Comparison of ENCODE assay signal across 1 cellular context in genomic region chr17:65093930-65094329, GRCh38.
TF ChIP-seq lines count a peak whose summit lies in the region.

No MANE protein-coding gene starts in this region.

TF ChIP-seq in HepG2, 621 proteins besides CTCF, POLR2A, EP300 and RAD21:
- TF ChIP-seq IKZF1 (IDR thresholded peaks at IDR 0.05) (no peak), ZNF570 (CRISPR knock-in tag; IDR thresholded peaks at IDR 0.05; ENCODE audit: borderline replicate concordance) (no peak), ZBTB25 (CRISPR knock-in tag; IDR thresholded peaks at IDR 0.05) (no peak), KLF16 (CRISPR knock-in tag; IDR thresholded peaks at IDR 0.05) (no peak), ZNF143 (CRISPR knock-in tag; IDR thresholded peaks at IDR 0.05) (no peak), ZNF737 (CRISPR knock-in tag; IDR thresholded peaks at IDR 0.05; ENCODE audit: borderline replicate concordance) (no peak), SIN3B (IDR thresholded peaks at IDR 0.05; ENCODE audit: low read length) (no peak), LCORL (IDR thresholded peaks at IDR 0.05) (no peak), LCORL (CRISPR knock-in tag; IDR thresholded peaks at IDR 0.05) (no peak), GABPA (IDR thresholded peaks at IDR 0.05; ENCODE audit: low read depth, low read length) (no peak), GABPA (CRISPR knock-in tag; IDR thresholded peaks at IDR 0.05; ENCODE audit: low read depth) (no peak), EHMT2 (IDR thresholded peaks at IDR 0.05; ENCODE audit: borderline replicate concordance, low read depth, low read length) (no peak), CCAR2 (optimal IDR thresholded peaks at IDR 0.05; ENCODE audit: low read depth, low read length) (no peak), DZIP1 (CRISPR knock-in tag; IDR thresholded peaks at IDR 0.05) (no peak), RARA (CRISPR knock-in tag; IDR thresholded peaks at IDR 0.05) (no peak)
- TF ChIP-seq, protein P1, sequence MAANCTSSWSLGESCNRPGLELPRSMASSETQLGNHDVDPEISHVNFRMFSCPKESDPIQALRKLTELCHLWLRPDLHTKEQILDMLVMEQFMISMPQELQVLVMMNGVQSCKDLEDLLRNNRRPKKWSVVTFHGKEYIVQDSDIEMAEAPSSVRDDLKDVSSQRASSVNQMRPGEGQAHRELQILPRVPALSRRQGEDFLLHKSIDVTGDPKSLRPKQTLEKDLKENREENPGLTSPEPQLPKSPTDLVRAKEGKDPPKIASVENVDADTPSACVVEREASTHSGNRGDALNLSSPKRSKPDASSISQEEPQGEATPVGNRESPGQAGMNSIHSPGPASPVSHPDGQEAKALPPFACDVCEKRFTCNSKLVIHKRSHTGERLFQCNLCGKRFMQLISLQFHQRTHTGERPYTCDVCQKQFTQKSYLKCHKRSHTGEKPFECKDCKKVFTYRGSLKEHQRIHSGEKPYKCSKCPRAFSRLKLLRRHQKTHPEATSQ (CRISPR knock-in tag; IDR thresholded peaks at IDR 0.05; ENCODE audit: borderline replicate concordance) = no peak
